ENCODE assay signal across 8 cellular contexts in genomic region chr14:95452176-95452889, GRCh38.
DNase-seq lines count a peak whose midpoint lies in the region; ATAC-seq and TF ChIP-seq lines count a peak whose summit lies in the region.

No MANE protein-coding gene starts in this region.

- no peak for TF ChIP-seq POLR2A in esophagus muscularis mucosa (IDR thresholded peaks at IDR 0.05; ENCODE audit: low read depth)

- H3K9me3 Mint-ChIP-seq in CD4-positive, alpha-beta T cell: no peaks in the 10 kb centered on the region
- H3K9me3 Mint-ChIP-seq in activated B cell treated with CpG ODN at 0.5 μM for 24 hours: no peaks in the 10 kb centered on the region
- H3K9me3 Mint-ChIP-seq in T-helper 2 cell treated with Interferon-gamma antibody and Interleukin-4, amounts not matched to agents 5 μg/mL and 100 μg/mL, for 36 hours: no peaks in the 10 kb centered on the region

- peak in 1 of 2 donors; percentile 65 for TF ChIP-seq RAD21 in liver (IDR thresholded peaks at IDR 0.05)

- H3K36me3 ChIP-seq in liver (ENCODE audit: control insufficient read depth in 4 of 4, insufficient read depth in 3 of 4, low read depth in 1 of 4, low read length in 3 of 4) (peaks cover 0 to 39% (median 20%) of the 10 kb centered on the region in 4 donors), esophagus muscularis mucosa (peaks cover 13 to 83% (median 62%) of the 10 kb centered on the region in 4 donors)

- intact Hi-C loops in CD4-positive, alpha-beta T cell (cut with DNase I, micrococcal nuclease): no loop called here
- intact Hi-C loops in activated B cell treated with CpG ODN at 0.5 μM for 24 hours (cut with micrococcal nuclease): no loop called here
- intact Hi-C loops in esophagus muscularis mucosa (cut with DNase I): no loop called here

- peaks cover 0 to 2% (median 0%) of the 10 kb centered on the region in 4 donors for H3K4me1 ChIP-seq in liver (ENCODE audit: control insufficient read depth in 4 of 4, insufficient read depth in 4 of 4, low read length in 3 of 4)
- peaks cover 3 to 11% (median 8%) of the 10 kb centered on the region in 4 donors for H3K4me1 ChIP-seq in esophagus muscularis mucosa

- no peak overlapping the region for H3K4me3 Mint-ChIP-seq in CD4-positive, alpha-beta T cell
- no peak overlapping the region for H3K4me3 Mint-ChIP-seq in activated B cell treated with CpG ODN at 0.5 μM for 24 hours
- H3K4me3 Mint-ChIP-seq in T-helper 2 cell treated with Interferon-gamma antibody and Interleukin-4, amounts not matched to agents 5 μg/mL and 100 μg/mL, for 36 hours: no peak overlapping the region

- no peak overlapping the region for H3K9ac ChIP-seq in liver (ENCODE audit: low read depth in 1 of 2, low read length in 2 of 2)

- H3K27me3 Mint-ChIP-seq in CD4-positive, alpha-beta T cell: no peaks in the 10 kb centered on the region
- no peaks in the 10 kb centered on the region for H3K27me3 Mint-ChIP-seq in activated B cell treated with CpG ODN at 0.5 μM for 24 hours
- no peaks in the 10 kb centered on the region for H3K27me3 Mint-ChIP-seq in T-helper 2 cell treated with Interferon-gamma antibody and Interleukin-4, amounts not matched to agents 5 μg/mL and 100 μg/mL, for 36 hours (ENCODE audit: low read depth)

- CTCF ChIA-PET in CD4-positive, alpha-beta T cell (lab: Charles Lee): interaction anchor here (1.3 to 3.5 kb wide), 4 partner anchors 10 to 75 kb away, joined by 3 to 10 read pairs (median 6); no protein-coding TSS in a partner anchor
- CTCF ChIA-PET in activated B cell treated with CpG ODN at 0.5 μM for 24 hours (lab: Charles Lee): interaction anchor here (0.9 to 2.0 kb wide), 11 partner anchors 9 to 107 kb away, joined by 3 to 17 read pairs (median 5); partner anchors contain the start of gene GLRX5

- TF ChIP-seq CTCF in CD4-positive, alpha-beta T cell (IDR thresholded peaks at IDR 0.05): no peak
- TF ChIP-seq CTCF in HFF-Myc (IDR thresholded peaks at IDR 0.05; ENCODE audit: low read depth, low read length, missing control alignments): peak; percentile 51
- TF ChIP-seq CTCF in activated B cell treated with CpG ODN at 0.5 μM for 24 hours (IDR thresholded peaks at IDR 0.05): no peak
- peak; percentile 39 for TF ChIP-seq CTCF in liver (IDR thresholded peaks at IDR 0.05; ENCODE audit: low read depth, low read length, missing input control)
- TF ChIP-seq CTCF in esophagus muscularis mucosa (IDR thresholded peaks at IDR 0.05): peak in 1 of 3 experiments; percentile 25

- no peak overlapping the region for H3K27ac ChIP-seq in CD4-positive, alpha-beta T cell (ENCODE audit: low read depth, low read length)
- H3K27ac ChIP-seq in liver (ENCODE audit: low read depth in 1 of 2, low read length in 2 of 2) (no peak overlapping the region), esophagus muscularis mucosa (replicated peaks in 1 of 4) (no peak overlapping the region)

- DNase-seq in CD4-positive, alpha-beta T cell: no peak
- DNase-seq in HFF-Myc (ENCODE audit: extremely low read depth, low read depth) (no peak), activated B cell treated with CpG ODN at 0.5 μM for 24 hours (no peak), esophagus muscularis mucosa (ENCODE audit: extremely low spot score) (no peak), RKO (ENCODE audit: low spot score) (no peak)
- DNase-seq in T-helper 2 cell treated with Interferon-gamma antibody and Interleukin-4, amounts not matched to agents 5 μg/mL and 100 μg/mL, for 36 hours (ENCODE audit: low spot score): no peak

- peak; percentile 57 for ATAC-seq in CD4-positive, alpha-beta T cell (ENCODE audit: poor library complexity)
- peak; percentile 41 for ATAC-seq in activated B cell treated with CpG ODN at 0.5 μM for 24 hours (ENCODE audit: low read depth)
- ATAC-seq in HG02884 (IDR thresholded peaks at IDR 0.05; ENCODE audit: unreplicated experiment): no peak

- H3K36me3 Mint-ChIP-seq in CD4-positive, alpha-beta T cell (ENCODE audit: low read depth): peaks cover 81% of the 10 kb centered on the region
- peaks cover 87% of the 10 kb centered on the region for H3K36me3 Mint-ChIP-seq in activated B cell treated with CpG ODN at 0.5 μM for 24 hours (ENCODE audit: low read depth)
- peaks cover 47% of the 10 kb centered on the region for H3K36me3 Mint-ChIP-seq in T-helper 2 cell treated with Interferon-gamma antibody and Interleukin-4, amounts not matched to agents 5 μg/mL and 100 μg/mL, for 36 hours (ENCODE audit: low read depth)

- no peaks in the 10 kb centered on the region for H3K4me1 Mint-ChIP-seq in CD4-positive, alpha-beta T cell (ENCODE audit: low read depth)
- H3K4me1 Mint-ChIP-seq in activated B cell treated with CpG ODN at 0.5 μM for 24 hours: peaks cover 8% of the 10 kb centered on the region
- no peaks in the 10 kb centered on the region for H3K4me1 Mint-ChIP-seq in T-helper 2 cell treated with Interferon-gamma antibody and Interleukin-4, amounts not matched to agents 5 μg/mL and 100 μg/mL, for 36 hours (ENCODE audit: low read depth)

- POLR2A ChIA-PET in CD4-positive, alpha-beta T cell (lab: Charles Lee): interaction anchor here (0.5 to 2.1 kb wide), 5 partner anchors 11 to 94 kb away, joined by 3 to 20 read pairs (median 3); no protein-coding TSS in a partner anchor
- POLR2A ChIA-PET in activated B cell treated with CpG ODN at 0.5 μM for 24 hours (lab: Charles Lee): interaction anchor here (0.6 to 1.6 kb wide), 3 partner anchors 35 to 70 kb away, joined by 3 to 6 read pairs (median 5); partner anchors contain the start of gene SYNE3

- no peak overlapping the region for H3K4me3 ChIP-seq in HFF-Myc (replicated peaks; ENCODE audit: low read depth, low read length)
- no peak overlapping the region for H3K4me3 ChIP-seq in liver (ENCODE audit: low read depth in 1 of 3, low read length in 3 of 3)
- H3K4me3 ChIP-seq in esophagus muscularis mucosa: no peak overlapping the region

- no peak overlapping the region for H3K27ac Mint-ChIP-seq in CD4-positive, alpha-beta T cell
- no peak overlapping the region for H3K27ac Mint-ChIP-seq in activated B cell treated with CpG ODN at 0.5 μM for 24 hours
- no peak overlapping the region for H3K27ac Mint-ChIP-seq in T-helper 2 cell treated with Interferon-gamma antibody and Interleukin-4, amounts not matched to agents 5 μg/mL and 100 μg/mL, for 36 hours

- H3K9me3 ChIP-seq in CD4-positive, alpha-beta T cell (ENCODE audit: control insufficient read depth, low read length): no peaks in the 10 kb centered on the region
- H3K9me3 ChIP-seq in liver (ENCODE audit: control insufficient read depth in 4 of 4, low read length in 3 of 4) (no peaks in the 10 kb centered on the region), esophagus muscularis mucosa (no peaks in the 10 kb centered on the region)

- no peaks in the 10 kb centered on the region for H3K27me3 ChIP-seq in CD4-positive, alpha-beta T cell (ENCODE audit: control insufficient read depth, insufficient read depth, low read length)
- no peaks in the 10 kb centered on the region for H3K27me3 ChIP-seq in liver (ENCODE audit: control insufficient read depth in 4 of 4, insufficient read depth in 4 of 4, low read length in 3 of 4)
- peaks cover 0 to 77% (median 4%) of the 10 kb centered on the region in 4 donors for H3K27me3 ChIP-seq in esophagus muscularis mucosa

- WGBS in liver: 88% methylated on average over 18 of the region's 18 CpGs
- WGBS in esophagus muscularis mucosa: 80% methylated on average over 16 of the region's 18 CpGs

- no peak for TF ChIP-seq EP300 in esophagus muscularis mucosa (IDR thresholded peaks at IDR 0.05)

TF ChIP-seq in liver, 16 proteins besides CTCF, POLR2A, EP300 and RAD21:
- no peak for TF ChIP-seq MAX (IDR thresholded peaks at IDR 0.05)
TF ChIP-seq in liver: peak in this region for 0.

Comparison
In these comparisons a context has a peak if more than half of its experiments do, and no peak if none do; other contexts are left out.
1. CTCF ChIP-seq: peak in HFF-Myc (single experiment) and liver (single experiment); none in CD4-positive, alpha-beta T cell (single experiment) and activated B cell treated with CpG ODN at 0.5 μM for 24 hours (single experiment).